In genomic region chr17:75084039-75084660, GRCh38 we compare ENCODE assay signal across 10 cellular contexts. TPM values are rescaled to one million over a fixed set of nuclear protein-coding genes. Genes with fewer than 3 reads are reported as not detected.
A peak's percentile ranks its signal among the peaks of the same experiment; 100 is the strongest.
DNase-seq lines count a peak whose midpoint lies in the region; ATAC-seq, FAIRE-seq and TF ChIP-seq lines count a peak whose summit lies in the region.
"Had no signal": no experiment of that assay in that cellular context is flagged by ENCODE, and none has a peak within 500 bp of the region (broad histone marks: within the 10 kb centered on the region; RNA-seq: fewer than 3 reads in every experiment).

No MANE protein-coding gene starts in this region.

- H3K27ac ChIP-seq in GM12878 (ENCODE audit: control insufficient read depth, insufficient read depth) = no peak overlapping the region

- no peak overlapping the region for H3K4me2 ChIP-seq in GM12878 (ENCODE audit: control insufficient read depth, insufficient read depth)

- no peaks in the 10 kb centered on the region for H4K20me1 ChIP-seq in GM12878 (ENCODE audit: control insufficient read depth, insufficient read depth)

- POLR2A ChIA-PET in activated CD4-positive, alpha-beta T cell treated with anti-CD3 and anti-CD28 coated beads, Interleukin-2, amount 10 ng/mL, durations not matched to agents 7 days and 5 days (lab: Charles Lee) = interaction anchor here (0.7 kb wide), 1 partner anchor 49 kb away, joined by 6 read pairs; no protein-coding TSS in a partner anchor
- POLR2A ChIA-PET in GM12878 (lab: Charles Lee) = interaction anchor here (0.6 to 1.5 kb wide), 2 partner anchors 10 to 312 kb away, joined by 3 to 5 read pairs; no protein-coding TSS in a partner anchor

- BruUV-seq in GM12878 (replicated peaks; lab: Mats Ljungman, UMichigan) = no TSS peak

- peak overlapping the region; percentile 26 for H3K27ac Mint-ChIP-seq in activated CD4-positive, alpha-beta T cell treated with anti-CD3 and anti-CD28 coated beads, Interleukin-2, amount 10 ng/mL, durations not matched to agents 7 days and 5 days
- peak overlapping the region; percentile 91 for H3K27ac Mint-ChIP-seq in osteocyte (ENCODE audit: unreplicated experiment)
- H3K27ac Mint-ChIP-seq: activated CD4-positive, alpha-beta memory T cell treated with anti-CD3 and anti-CD28 coated beads for 36 hours; dendritic cell treated with granulocyte-macrophage colony-stimulating factor and Interleukin-4, amounts not matched to agents 40 ng/mL and 50 ng/mL, for 4 days had no signal

- no peak for TF ChIP-seq RAD21 in GM12878 (IDR thresholded peaks at IDR 0.05; ENCODE audit: insufficient read depth, low read depth, low read length)

- in situ Hi-C loops in GM12878 (cut with MboI) = no loop called here

- H3K27me3 ChIP-seq in GM12878 (replicated peaks in 1 of 2; ENCODE audit: control insufficient read depth in 2 of 2, insufficient read depth in 2 of 2, low read length in 1 of 2) = no peaks in the 10 kb centered on the region

- peak; percentile 45 for DNase-seq in activated CD4-positive, alpha-beta T cell treated with anti-CD3 and anti-CD28 coated beads, Interleukin-2, amount 10 ng/mL, durations not matched to agents 7 days and 5 days
- DNase-seq in activated CD4-positive, alpha-beta T cell treated with anti-CD3 and anti-CD28 coated beads for 4 hours = no peak
- DNase-seq in GM12878 (ENCODE audit: low read depth, low spot score) (no peak), osteocyte (ENCODE audit: extremely low spot score, unreplicated experiment) (no peak)
- no peak for DNase-seq in stimulated activated CD4-positive, alpha-beta T cell treated with anti-CD3 and anti-CD28 coated beads, Interleukin-15, amount 100 ng/mL, for 24 hours
- no peak for DNase-seq in stimulated activated CD4-positive, alpha-beta T cell treated with anti-CD3 and anti-CD28 coated beads, Interleukin-4, amount 100 ng/mL, for 24 hours
- DNase-seq: activated CD4-positive, alpha-beta memory T cell treated with anti-CD3 and anti-CD28 coated beads for 36 hours; NCI-H1105 treated with DMSO at 0.1 percent for 48 hours; SIG-M5 had no signal

- TF ChIP-seq CTCF in GM12878 (IDR thresholded peaks at IDR 0.05 in 2 of 3, conservative IDR thresholded peaks at IDR 0.05 in 1 of 3; ENCODE audit: control insufficient read depth in 2 of 3, extremely low read depth in 1 of 3, insufficient read depth in 1 of 3, low read depth in 3 of 3, low read length in 3 of 3) (no peak), osteocyte (IDR thresholded peaks at IDR 0.05) (no peak)

- peaks cover 22% of the 10 kb centered on the region for H3K4me1 ChIP-seq in GM12878 (ENCODE audit: control insufficient read depth, insufficient read depth, low read length)

- TF ChIP-seq EP300 in GM12878 (IDR thresholded peaks at IDR 0.05; ENCODE audit: borderline replicate concordance in 1 of 2, control insufficient read depth in 1 of 2, low read depth in 2 of 2, low read length in 2 of 2) = no peak

- H3K36me3 Mint-ChIP-seq in activated CD4-positive, alpha-beta T cell treated with anti-CD3 and anti-CD28 coated beads, Interleukin-2, amount 10 ng/mL, durations not matched to agents 7 days and 5 days (ENCODE audit: low read depth) = no peaks in the 10 kb centered on the region
- H3K36me3 Mint-ChIP-seq in osteocyte (ENCODE audit: unreplicated experiment) = no peaks in the 10 kb centered on the region
- H3K36me3 Mint-ChIP-seq: activated CD4-positive, alpha-beta memory T cell treated with anti-CD3 and anti-CD28 coated beads for 36 hours had no signal

- FAIRE-seq in GM12878 (lab: Jason Lieb, UNC) = no peak

- SMC1A ChIA-PET in GM12878 (lab: Charles Lee; ENCODE audit: uncharacterized antibody, unreplicated experiment) = interaction anchor here (1.1 kb wide), 1 partner anchor 30 kb away, joined by 3 read pairs; no protein-coding TSS in a partner anchor

- CTCF ChIA-PET in activated CD4-positive, alpha-beta T cell treated with anti-CD3 and anti-CD28 coated beads, Interleukin-2, amount 10 ng/mL, durations not matched to agents 7 days and 5 days (lab: Charles Lee) = interaction anchor here (0.7 to 1.3 kb wide), 4 partner anchors 11 to 20 kb away, joined by 3 read pairs; no protein-coding TSS in a partner anchor
- CTCF ChIA-PET in GM12878 (lab: Yijun Ruan, JAX) = interaction anchor here (1.1 to 1.8 kb wide), 2 partner anchors 11 to 30 kb away, joined by 3 to 7 read pairs; no protein-coding TSS in a partner anchor

- TF ChIP-seq POLR2A in GM12878 (IDR thresholded peaks at IDR 0.05; ENCODE audit: low read depth, low read length) = no peak

- H3K4me3 ChIP-seq in GM12878 = no peak overlapping the region

- no peak overlapping the region for H3K9ac ChIP-seq in GM12878 (ENCODE audit: control insufficient read depth, insufficient read depth, low read length)

- ATAC-seq in GM12878 = no peak

- RAD21 ChIA-PET in GM12878 (lab: Charles Lee; ENCODE audit: unreplicated experiment) = interaction anchor here (1.2 to 1.7 kb wide), 3 partner anchors 15 to 36 kb away, joined by 3 to 6 read pairs (median 5); no protein-coding TSS in a partner anchor

- no peaks in the 10 kb centered on the region for H3K79me2 ChIP-seq in GM12878 (ENCODE audit: control insufficient read depth, insufficient read depth, low read length)

- H3K27me3 Mint-ChIP-seq in activated CD4-positive, alpha-beta T cell treated with anti-CD3 and anti-CD28 coated beads, Interleukin-2, amount 10 ng/mL, durations not matched to agents 7 days and 5 days = no peaks in the 10 kb centered on the region
- H3K27me3 Mint-ChIP-seq in osteocyte (ENCODE audit: unreplicated experiment) = no peaks in the 10 kb centered on the region
- H3K27me3 Mint-ChIP-seq: activated CD4-positive, alpha-beta memory T cell treated with anti-CD3 and anti-CD28 coated beads for 36 hours had no signal

- no peaks in the 10 kb centered on the region for H3K9me3 ChIP-seq in GM12878 (replicated peaks; ENCODE audit: control insufficient read depth, insufficient read depth, low read length)

- peaks cover 46% of the 10 kb centered on the region for H3K4me1 Mint-ChIP-seq in activated CD4-positive, alpha-beta T cell treated with anti-CD3 and anti-CD28 coated beads, Interleukin-2, amount 10 ng/mL, durations not matched to agents 7 days and 5 days
- H3K4me1 Mint-ChIP-seq in osteocyte (ENCODE audit: unreplicated experiment) = peaks cover 79% of the 10 kb centered on the region

- no peaks in the 10 kb centered on the region for H3K9me3 Mint-ChIP-seq in activated CD4-positive, alpha-beta T cell treated with anti-CD3 and anti-CD28 coated beads, Interleukin-2, amount 10 ng/mL, durations not matched to agents 7 days and 5 days
- no peaks in the 10 kb centered on the region for H3K9me3 Mint-ChIP-seq in osteocyte (ENCODE audit: unreplicated experiment)
- H3K9me3 Mint-ChIP-seq: activated CD4-positive, alpha-beta memory T cell treated with anti-CD3 and anti-CD28 coated beads for 36 hours; dendritic cell treated with granulocyte-macrophage colony-stimulating factor and Interleukin-4, amounts not matched to agents 40 ng/mL and 50 ng/mL, for 4 days had no signal

- 69% methylated on average over 14 of the region's 14 CpGs for WGBS in GM12878 (ENCODE audit: insufficient coverage, insufficient replicate concordance, low lambda C conversion rate, missing lambda C conversion rate)

- no peaks in the 10 kb centered on the region for H3K36me3 ChIP-seq in GM12878 (ENCODE audit: control insufficient read depth in 2 of 2, insufficient read depth in 2 of 2, low read length in 1 of 2)

- no peak overlapping the region for H3K4me3 Mint-ChIP-seq in activated CD4-positive, alpha-beta T cell treated with anti-CD3 and anti-CD28 coated beads, Interleukin-2, amount 10 ng/mL, durations not matched to agents 7 days and 5 days
- no peak overlapping the region for H3K4me3 Mint-ChIP-seq in osteocyte (ENCODE audit: unreplicated experiment)
- H3K4me3 Mint-ChIP-seq: activated CD4-positive, alpha-beta memory T cell treated with anti-CD3 and anti-CD28 coated beads for 36 hours; dendritic cell treated with granulocyte-macrophage colony-stimulating factor and Interleukin-4, amounts not matched to agents 40 ng/mL and 50 ng/mL, for 4 days had no signal

- intact Hi-C loops in GM12878 (cut with micrococcal nuclease; ENCODE audit: unreplicated experiment) = no loop called here

- no peak overlapping the region for H2AFZ ChIP-seq in GM12878 (ENCODE audit: control insufficient read depth, low read depth, low read length)

RNA-seq across cellular contexts. Expression of gene SLC16A5, which starts 3.6 kb away (rescaled TPM):
- total RNA-seq in activated CD4-positive, alpha-beta T cell treated with anti-CD3 and anti-CD28 coated beads, Interleukin-2, amount 10 ng/mL, durations not matched to agents 7 days and 5 days = 10 to 100 TPM; 11.4 to 12.2 TPM
- total RNA-seq in GM12878 (2013; cell fraction: nucleolus; rRNA removed) = 4.4 and 6.6 TPM in 2 replicates
- 0.76 and 1.2 TPM in 2 replicates for total RNA-seq in GM12878 (2014; rRNA removed)
- 0.88 and 0.94 TPM in 2 replicates for total RNA-seq in GM12878 (2014; rRNA removed; fragmentation: Illumina TruSeq; extraction: Trizol)
- 3.1 and 3.4 TPM in 2 replicates for total RNA-seq in GM12878 (2021)
- 0.83 TPM for polyA plus RNA-seq in GM12878 (2011; ENCODE audit: low read depth)
- polyA plus RNA-seq in GM12878 (2011; rRNA removed) = 0.17 and 0.30 TPM in 2 replicates
- 0.57 and 0.84 TPM in 2 replicates for polyA plus RNA-seq in GM12878 (2011; cell fraction: cytosol; rRNA removed)
- 2.8 and 2.9 TPM in 2 replicates for polyA plus RNA-seq in GM12878 (2011; cell fraction: nucleus; rRNA removed)
- 2.9 and 4.1 TPM in 2 replicates for polyA plus RNA-seq in GM12878 (2012)
- 0.17 and 0.84 TPM in 2 replicates for polyA plus RNA-seq in GM12878 (2014; fragmentation: Illumina TruSeq; extraction: Trizol)
- polyA plus RNA-seq in GM12878 (2014; fragmentation: Nextera tagmentation; extraction: Ambion mirVana) = under 1 TPM; 0.03 to 0.16 TPM
- 2.4 and 3.0 TPM in 2 replicates for polyA plus RNA-seq in GM12878 (2014; rRNA removed)
- 1 to 10 TPM in 1 of 2 experiments, under 1 TPM in 1; 0.98 to 1.0 TPM for polyA plus RNA-seq in GM12878 (2016; fragmentation: Nextera tagmentation; extraction: Ambion mirVana)
- 0.22 and 0.41 TPM in 2 replicates for polyA minus RNA-seq in GM12878 (2011; rRNA and poly(A)+ RNA removed)
- polyA minus RNA-seq in GM12878 (2011; cell fraction: cytosol; rRNA and poly(A)+ RNA removed) = 0.53 and 0.94 TPM in 2 replicates
- polyA minus RNA-seq in GM12878 (2011; cell fraction: nucleus; rRNA and poly(A)+ RNA removed) = 0.73 and 0.96 TPM in 2 replicates
- total RNA-seq in osteocyte = 7.0 and 7.6 TPM in 2 replicates

RNA-seq across cellular contexts. Expression of gene ARMC7, which starts 25.6 kb away (rescaled TPM):
- total RNA-seq in activated CD4-positive, alpha-beta T cell treated with anti-CD3 and anti-CD28 coated beads, Interleukin-2, amount 10 ng/mL, durations not matched to agents 7 days and 5 days = 10 to 100 TPM; 18.5 to 18.8 TPM
- 11.3 and 11.4 TPM in 2 replicates for total RNA-seq in GM12878 (2013; cell fraction: nucleolus; rRNA removed)
- total RNA-seq in GM12878 (2014; rRNA removed) (5.6 and 6.1 TPM in 2 replicates), GM12878 (2014; rRNA removed; fragmentation: Illumina TruSeq; extraction: Trizol) (4.1 and 5.6 TPM in 2 replicates), GM12878 (2021) (11.6 and 11.7 TPM in 2 replicates), osteocyte (12.8 and 13.6 TPM in 2 replicates)
- polyA plus RNA-seq in GM12878 (2011; ENCODE audit: low read depth) = 4.5 TPM
- polyA plus RNA-seq in GM12878 (2011; rRNA removed) (2.4 and 5.2 TPM in 2 replicates), GM12878 (2014; fragmentation: Illumina TruSeq; extraction: Trizol) (2.9 and 6.5 TPM in 2 replicates), GM12878 (2014; fragmentation: Nextera tagmentation; extraction: Ambion mirVana) (1 to 10 TPM; 1.5 to 4.3 TPM), GM12878 (2014; rRNA removed) (6.9 and 10.9 TPM in 2 replicates), GM12878 (2016; fragmentation: Nextera tagmentation; extraction: Ambion mirVana) (10 to 100 TPM; 15.7 to 19.8 TPM)
- 9.5 and 11.2 TPM in 2 replicates for polyA plus RNA-seq in GM12878 (2011; cell fraction: cytosol; rRNA removed)
- polyA plus RNA-seq in GM12878 (2011; cell fraction: nucleus; rRNA removed) = 8.6 and 10.6 TPM in 2 replicates
- polyA plus RNA-seq in GM12878 (2012) = 9.2 and 11.8 TPM in 2 replicates
- 7.3 and 10.3 TPM in 2 replicates for polyA minus RNA-seq in GM12878 (2011; rRNA and poly(A)+ RNA removed)
- polyA minus RNA-seq in GM12878 (2011; cell fraction: cytosol; rRNA and poly(A)+ RNA removed) = 3.5 and 6.9 TPM in 2 replicates
- polyA minus RNA-seq in GM12878 (2011; cell fraction: nucleus; rRNA and poly(A)+ RNA removed) = 5.9 and 11.0 TPM in 2 replicates

RNA-seq across cellular contexts. Expression of gene KCTD2, which starts 37.1 kb away (rescaled TPM):
- 10 to 100 TPM; 21.7 TPM for total RNA-seq in activated CD4-positive, alpha-beta T cell treated with anti-CD3 and anti-CD28 coated beads, Interleukin-2, amount 10 ng/mL, durations not matched to agents 7 days and 5 days
- 9.1 and 11.1 TPM in 2 replicates for total RNA-seq in GM12878 (2013; cell fraction: nucleolus; rRNA removed)
- 13.6 and 14.2 TPM in 2 replicates for total RNA-seq in GM12878 (2014; rRNA removed)
- total RNA-seq in GM12878 (2014; rRNA removed; fragmentation: Illumina TruSeq; extraction: Trizol) = 11.9 and 13.3 TPM in 2 replicates
- 16.7 and 16.8 TPM in 2 replicates for total RNA-seq in GM12878 (2021)
- 9.5 TPM for polyA plus RNA-seq in GM12878 (2011; ENCODE audit: low read depth)
- polyA plus RNA-seq in GM12878 (2011; rRNA removed) = 27.5 and 32.3 TPM in 2 replicates
- polyA plus RNA-seq in GM12878 (2011; cell fraction: cytosol; rRNA removed) = 27.2 and 28.9 TPM in 2 replicates
- polyA plus RNA-seq in GM12878 (2011; cell fraction: nucleus; rRNA removed) = 17.1 and 18.6 TPM in 2 replicates
- 11.4 and 12.4 TPM in 2 replicates for polyA plus RNA-seq in GM12878 (2012)
- 17.3 and 20.0 TPM in 2 replicates for polyA plus RNA-seq in GM12878 (2014; fragmentation: Illumina TruSeq; extraction: Trizol)
- 1 to 10 TPM; 1.5 to 2.2 TPM for polyA plus RNA-seq in GM12878 (2014; fragmentation: Nextera tagmentation; extraction: Ambion mirVana)
- polyA plus RNA-seq in GM12878 (2014; rRNA removed) = 15.6 and 16.1 TPM in 2 replicates
- 1 to 10 TPM; 1.5 to 4.5 TPM for polyA plus RNA-seq in GM12878 (2016; fragmentation: Nextera tagmentation; extraction: Ambion mirVana)
- polyA minus RNA-seq in GM12878 (2011; rRNA and poly(A)+ RNA removed) = 15.0 and 21.0 TPM in 2 replicates
- polyA minus RNA-seq in GM12878 (2011; cell fraction: cytosol; rRNA and poly(A)+ RNA removed) = 4.9 and 7.3 TPM in 2 replicates
- 2.8 and 4.6 TPM in 2 replicates for polyA minus RNA-seq in GM12878 (2011; cell fraction: nucleus; rRNA and poly(A)+ RNA removed)
- total RNA-seq in osteocyte = 22.3 and 23.7 TPM in 2 replicates

RNA-seq across cellular contexts. Expression of gene ATP5PD, which starts 37.4 kb away (rescaled TPM):
- total RNA-seq in activated CD4-positive, alpha-beta T cell treated with anti-CD3 and anti-CD28 coated beads, Interleukin-2, amount 10 ng/mL, durations not matched to agents 7 days and 5 days = 100 to 1,000 TPM; 252 to 259 TPM
- total RNA-seq in GM12878 (2013; cell fraction: nucleolus; rRNA removed) = 36.7 and 39.6 TPM in 2 replicates
- 201 and 218 TPM in 2 replicates for total RNA-seq in GM12878 (2014; rRNA removed)
- total RNA-seq in GM12878 (2014; rRNA removed; fragmentation: Illumina TruSeq; extraction: Trizol) = 303 and 307 TPM in 2 replicates
- 209 and 218 TPM in 2 replicates for total RNA-seq in GM12878 (2021)
- 502 TPM for polyA plus RNA-seq in GM12878 (2011; ENCODE audit: low read depth)
- polyA plus RNA-seq in GM12878 (2011; rRNA removed) = 172 and 241 TPM in 2 replicates
- 200 and 326 TPM in 2 replicates for polyA plus RNA-seq in GM12878 (2011; cell fraction: cytosol; rRNA removed)
- polyA plus RNA-seq in GM12878 (2011; cell fraction: nucleus; rRNA removed) = 83.7 and 91.7 TPM in 2 replicates
- 300 and 334 TPM in 2 replicates for polyA plus RNA-seq in GM12878 (2012)
- polyA plus RNA-seq in GM12878 (2014; fragmentation: Illumina TruSeq; extraction: Trizol) = 338 and 519 TPM in 2 replicates
- polyA plus RNA-seq in GM12878 (2014; fragmentation: Nextera tagmentation; extraction: Ambion mirVana) = 100 to 1,000 TPM; 710 to 772 TPM
- 186 and 195 TPM in 2 replicates for polyA plus RNA-seq in GM12878 (2014; rRNA removed)
- polyA plus RNA-seq in GM12878 (2016; fragmentation: Nextera tagmentation; extraction: Ambion mirVana) = 100 to 1,000 TPM; 436 to 445 TPM
- 126 and 155 TPM in 2 replicates for polyA minus RNA-seq in GM12878 (2011; rRNA and poly(A)+ RNA removed)
- polyA minus RNA-seq in GM12878 (2011; cell fraction: cytosol; rRNA and poly(A)+ RNA removed) = 46.9 and 49.8 TPM in 2 replicates
- 23.5 and 27.0 TPM in 2 replicates for polyA minus RNA-seq in GM12878 (2011; cell fraction: nucleus; rRNA and poly(A)+ RNA removed)
- 195 and 212 TPM in 2 replicates for total RNA-seq in osteocyte

RNA-seq across cellular contexts. Expression of gene NT5C, which starts 47.4 kb away (rescaled TPM):
- 10 to 100 TPM; 45.2 to 50.4 TPM for total RNA-seq in activated CD4-positive, alpha-beta T cell treated with anti-CD3 and anti-CD28 coated beads, Interleukin-2, amount 10 ng/mL, durations not matched to agents 7 days and 5 days
- 22.0 and 36.6 TPM in 2 replicates for total RNA-seq in GM12878 (2013; cell fraction: nucleolus; rRNA removed)
- total RNA-seq in GM12878 (2014; rRNA removed) (115 and 144 TPM in 2 replicates), GM12878 (2014; rRNA removed; fragmentation: Illumina TruSeq; extraction: Trizol) (41.6 and 43.7 TPM in 2 replicates), GM12878 (2021) (86.3 and 88.5 TPM in 2 replicates), osteocyte (45.6 and 48.2 TPM in 2 replicates)
- polyA plus RNA-seq in GM12878 (2011; ENCODE audit: low read depth) = 15.1 TPM
- polyA plus RNA-seq in GM12878 (2011; rRNA removed) (17.4 and 40.2 TPM in 2 replicates), GM12878 (2014; fragmentation: Illumina TruSeq; extraction: Trizol) (10.4 and 24.2 TPM in 2 replicates), GM12878 (2014; fragmentation: Nextera tagmentation; extraction: Ambion mirVana) (1 to 10 TPM; 3.7 to 9.8 TPM), GM12878 (2014; rRNA removed) (158 and 188 TPM in 2 replicates), GM12878 (2016; fragmentation: Nextera tagmentation; extraction: Ambion mirVana) (100 to 1,000 TPM; 116 to 129 TPM)
- 45.1 and 76.6 TPM in 2 replicates for polyA plus RNA-seq in GM12878 (2011; cell fraction: cytosol; rRNA removed)
- 82.6 and 87.6 TPM in 2 replicates for polyA plus RNA-seq in GM12878 (2011; cell fraction: nucleus; rRNA removed)
- 49.7 and 55.2 TPM in 2 replicates for polyA plus RNA-seq in GM12878 (2012)
- 10.6 and 15.4 TPM in 2 replicates for polyA minus RNA-seq in GM12878 (2011; rRNA and poly(A)+ RNA removed)
- polyA minus RNA-seq in GM12878 (2011; cell fraction: cytosol; rRNA and poly(A)+ RNA removed) = 7.4 and 11.4 TPM in 2 replicates
- 20.4 and 32.2 TPM in 2 replicates for polyA minus RNA-seq in GM12878 (2011; cell fraction: nucleus; rRNA and poly(A)+ RNA removed)
